Comparison of ENCODE assay signal across 9 cellular contexts in genomic region chrX:149470960-149471359, GRCh38. TPM values are rescaled to one million over a fixed set of nuclear protein-coding genes. Genes with fewer than 3 reads are reported as not detected.
A peak's percentile ranks its signal among the peaks of the same experiment; 100 is the strongest.
DNase-seq lines count a peak whose midpoint lies in the region; ATAC-seq and TF ChIP-seq lines count a peak whose summit lies in the region.
"Had no signal": no experiment of that assay in that cellular context is flagged by ENCODE, and none has a peak within 500 bp of the region (broad histone marks: within the 10 kb centered on the region; RNA-seq: fewer than 3 reads in every experiment).

No MANE protein-coding gene starts in this region.

- ATAC-seq in GM21717 (IDR thresholded peaks at IDR 0.05; ENCODE audit: unreplicated experiment), result peak; percentile 79
- ATAC-seq in stimulated activated naive CD8-positive, alpha-beta T cell treated with anti-CD3 and anti-CD28 coated beads, Interleukin-15, amount 100 ng/mL, for 72 hours, result peak; percentile 81

- no peak overlapping the region for H3K4me3 ChIP-seq in Jurkat, Clone E6-1 (ENCODE audit: low read length)
- no peak overlapping the region for H3K4me3 ChIP-seq in PC-9

- H3K36me3 Mint-ChIP-seq in neural crest cell (ENCODE audit: low read depth), result peaks cover 5% of the 10 kb centered on the region

- H3K9me3 Mint-ChIP-seq in neural crest cell, result peaks cover 7% of the 10 kb centered on the region
- H3K9me3 Mint-ChIP-seq in stimulated activated naive CD8-positive, alpha-beta T cell treated with anti-CD3 and anti-CD28 coated beads, Interleukin-15, amount 100 ng/mL, for 72 hours, result no peaks in the 10 kb centered on the region
- H3K9me3 Mint-ChIP-seq: dendritic cell treated with granulocyte-macrophage colony-stimulating factor and Interleukin-4, amounts not matched to agents 40 ng/mL and 50 ng/mL, for 4 days had no signal

- H3K36me3 ChIP-seq in PC-9 (ENCODE audit: low read depth), result no peaks in the 10 kb centered on the region

- CTCF ChIA-PET in PC-9 (lab: Charles Lee), result no interaction called here

- intact Hi-C loops in PC-9 (cut with micrococcal nuclease; ENCODE audit: unreplicated experiment), result loop anchor here (1.0 to 10.0 kb wide), 2 partner anchors 186 to 1422 kb away; no protein-coding TSS in a partner anchor

- H3K27ac ChIP-seq in PC-9, result no peak overlapping the region

- H3K27me3 ChIP-seq in PC-9 (ENCODE audit: insufficient read depth, low read depth), result peaks cover 36% of the 10 kb centered on the region

- peaks cover 7% of the 10 kb centered on the region; the same call in 1 of the 2 replicates for H3K4me1 ChIP-seq in PC-9 (replicated peaks; ENCODE audit: insufficient read depth)

- no peaks in the 10 kb centered on the region for H4K20me1 ChIP-seq in PC-9 (ENCODE audit: insufficient read depth)

- no peaks in the 10 kb centered on the region for H3F3A ChIP-seq in PC-9 (ENCODE audit: insufficient read depth, low read depth)

- H3K4me3 Mint-ChIP-seq in neural crest cell, result no peak overlapping the region
- no peak overlapping the region for H3K4me3 Mint-ChIP-seq in stimulated activated naive CD8-positive, alpha-beta T cell treated with anti-CD3 and anti-CD28 coated beads, Interleukin-15, amount 100 ng/mL, for 72 hours
- H3K4me3 Mint-ChIP-seq: dendritic cell treated with granulocyte-macrophage colony-stimulating factor and Interleukin-4, amounts not matched to agents 40 ng/mL and 50 ng/mL, for 4 days had no signal

- POLR2A ChIA-PET in PC-9 (lab: Charles Lee; ENCODE audit: unreplicated experiment), result interaction anchor here (0.6 kb wide), 1 partner anchor 71 kb away, joined by 6 read pairs; no protein-coding TSS in a partner anchor

- H3K27me3 Mint-ChIP-seq in neural crest cell (ENCODE audit: low read depth), result no peaks in the 10 kb centered on the region
- H3K27me3 Mint-ChIP-seq in stimulated activated naive CD8-positive, alpha-beta T cell treated with anti-CD3 and anti-CD28 coated beads, Interleukin-15, amount 100 ng/mL, for 72 hours, result no peaks in the 10 kb centered on the region

- no peaks in the 10 kb centered on the region for H3K9me3 ChIP-seq in PC-9 (ENCODE audit: insufficient read depth, low read depth)

- DNase-seq in DMS53 treated with DMSO at 0.1 percent for 48 hours (lab: John Stamatoyannopoulos, UW; ENCODE audit: unreplicated experiment) (peak; percentile 54), PC-9 (peak; percentile 60 to 85), fibroblast of peridontal ligament (ENCODE audit: extremely low read depth) (peak; percentile 48), neural crest cell (ENCODE audit: low read depth, low spot score) (peak; percentile 77)
- DNase-seq in Jurkat, Clone E6-1 (ENCODE audit: low read depth, low spot score), result peak; percentile 15
- peak; percentile 85 to 86 for DNase-seq in activated T-cell treated with anti-CD3 and anti-CD28 coated beads, Interleukin-2, amount 50 U/mL, for 48 hours
- DNase-seq in stimulated activated naive CD8-positive, alpha-beta T cell treated with anti-CD3 and anti-CD28 coated beads, Interleukin-15, amount 100 ng/mL, for 72 hours, result peak; percentile 53 to 63

- peaks cover 23% of the 10 kb centered on the region for H3K4me1 Mint-ChIP-seq in neural crest cell
- H3K4me1 Mint-ChIP-seq in stimulated activated naive CD8-positive, alpha-beta T cell treated with anti-CD3 and anti-CD28 coated beads, Interleukin-15, amount 100 ng/mL, for 72 hours, result no peaks in the 10 kb centered on the region

- 0 out of 2 replicates have a peak overlapping the region, but pooled peaks have one; percentile 6 for H3K4me2 ChIP-seq in PC-9

- peak; percentile 98 for TF ChIP-seq CTCF in PC-9 (conservative IDR thresholded peaks at IDR 0.05)
- peak; percentile 83 for TF ChIP-seq CTCF in neural crest cell (conservative IDR thresholded peaks at IDR 0.05)

- no TSS peak for BruUV-seq in PC-9 (replicated peaks; lab: Mats Ljungman, UMichigan)

- H3K9me2 ChIP-seq in PC-9 (ENCODE audit: insufficient read depth), result no peaks in the 10 kb centered on the region

- no peak overlapping the region for H2AFZ ChIP-seq in PC-9

- no peak overlapping the region for H3K27ac Mint-ChIP-seq in neural crest cell (ENCODE audit: unreplicated experiment)
- H3K27ac Mint-ChIP-seq in stimulated activated naive CD8-positive, alpha-beta T cell treated with anti-CD3 and anti-CD28 coated beads, Interleukin-15, amount 100 ng/mL, for 72 hours, result no peak overlapping the region
- H3K27ac Mint-ChIP-seq: dendritic cell treated with granulocyte-macrophage colony-stimulating factor and Interleukin-4, amounts not matched to agents 40 ng/mL and 50 ng/mL, for 4 days had no signal

- no peaks in the 10 kb centered on the region for H3K79me2 ChIP-seq in PC-9 (ENCODE audit: low read depth)

RNA-seq across cellular contexts. Expression of gene IDS, which starts 34.1 kb away (rescaled TPM):
- polyA plus RNA-seq in Jurkat, Clone E6-1 (2012; ENCODE audit: insufficient read depth, insufficient read length), result 26.5 TPM
- total RNA-seq in PC-9 (2021) (169 and 214 TPM in 2 replicates), neural crest cell (25.3 and 28.6 TPM in 2 replicates)

Comparison
In these comparisons a context has a peak if more than half of its experiments do, and no peak if none do; other contexts are left out.
1. DNase-seq: peak in every context shown above with its lines; median percentile 86 in activated T-cell treated with anti-CD3 and anti-CD28 coated beads, Interleukin-2, amount 50 U/mL, for 48 hours; 77 in neural crest cell; 72 in PC-9; 58 in stimulated activated naive CD8-positive, alpha-beta T cell treated with anti-CD3 and anti-CD28 coated beads, Interleukin-15, amount 100 ng/mL, for 72 hours; 54 in DMS53 treated with DMSO at 0.1 percent for 48 hours; 48 in fibroblast of peridontal ligament; 15 in Jurkat, Clone E6-1.